8 cellular contexts compared by ENCODE assay signal in genomic region chr15:93087825-93088199, GRCh38. TPM values are rescaled to one million over a fixed set of nuclear protein-coding genes. Genes with fewer than 3 reads are reported as not detected.
DNase-seq lines count a peak whose midpoint lies in the region; ATAC-seq and TF ChIP-seq lines count a peak whose summit lies in the region.

No MANE protein-coding gene starts in this region.

- H3K4me1 Mint-ChIP-seq in CD14-positive monocyte, result peaks cover 15% of the 10 kb centered on the region

- H3K27ac Mint-ChIP-seq in CD14-positive monocyte, result peak overlapping the region in 2 of 7 donors; percentile 15 to 61

- peaks cover 36% of the 10 kb centered on the region for H3K27me3 ChIP-seq in MG63

- no peaks in the 10 kb centered on the region for H3K9me3 ChIP-seq in MG63

- peaks cover 23 to 65% (median 51%) of the 10 kb centered on the region in 3 donors for H3K27me3 Mint-ChIP-seq in CD14-positive monocyte (ENCODE audit: low read depth in 3 of 3)

- DNase-seq in CD14-positive monocyte (ENCODE audit: low spot score) (peak; percentile 66), MG63 (peak; percentile 47), T follicular helper cell (ENCODE audit: low read depth) (peak; percentile 47), anterior cingulate cortex (lab: John Stamatoyannopoulos, UW) (peak in 53 of 58 donors; percentile 22 to 78 (median 51)), hippocampal formation (lab: John Stamatoyannopoulos, UW) (peak; percentile 55 to 59), renal cortical epithelial cell (ENCODE audit: low read depth) (peak; percentile 37)

- ATAC-seq in GM21360 (IDR thresholded peaks at IDR 0.05; ENCODE audit: unreplicated experiment) (peak; percentile 64), GM19324 (IDR thresholded peaks at IDR 0.05; ENCODE audit: low FRiP score, unreplicated experiment) (no peak)

- H3K4me3 ChIP-seq in MG63, result peak overlapping the region; percentile 42

- peaks cover 2 to 4% of the 10 kb centered on the region in 2 donors for H3K36me3 Mint-ChIP-seq in CD14-positive monocyte

- intact Hi-C loops in CD14-positive monocyte (cut with micrococcal nuclease), result loop anchor here (5.0 to 10.0 kb wide), 4 partner anchors 217 to 1037 kb away; no protein-coding TSS in a partner anchor

- H3K4me3 Mint-ChIP-seq in CD14-positive monocyte, result peak overlapping the region; percentile 83 to 98

- peak; percentile 91 for TF ChIP-seq CTCF in CD14-positive monocyte (IDR thresholded peaks at IDR 0.05)

- H3K36me3 ChIP-seq in MG63, result no peaks in the 10 kb centered on the region

- peaks cover 0 to 17% (median 5%) of the 10 kb centered on the region in 7 donors for H3K9me3 Mint-ChIP-seq in CD14-positive monocyte

RNA-seq across cellular contexts. Expression of gene RGMA, which starts 1.2 kb away (rescaled TPM):
- under 1 TPM; 0.07 to 0.08 TPM for polyA plus RNA-seq in CD14-positive monocyte
- 0.47 TPM in 1 of 2 replicates, not detected in the other for total RNA-seq in MG63 (2014; rRNA removed; shearing (Covaris generic); ENCODE audit: low replicate concordance)
- total RNA-seq in renal cortical epithelial cell, result 0.25 TPM in 1 of 2 replicates, not detected in the other
